Comparison of ENCODE assay signal across 8 cellular contexts in the genomic region with DNA sequence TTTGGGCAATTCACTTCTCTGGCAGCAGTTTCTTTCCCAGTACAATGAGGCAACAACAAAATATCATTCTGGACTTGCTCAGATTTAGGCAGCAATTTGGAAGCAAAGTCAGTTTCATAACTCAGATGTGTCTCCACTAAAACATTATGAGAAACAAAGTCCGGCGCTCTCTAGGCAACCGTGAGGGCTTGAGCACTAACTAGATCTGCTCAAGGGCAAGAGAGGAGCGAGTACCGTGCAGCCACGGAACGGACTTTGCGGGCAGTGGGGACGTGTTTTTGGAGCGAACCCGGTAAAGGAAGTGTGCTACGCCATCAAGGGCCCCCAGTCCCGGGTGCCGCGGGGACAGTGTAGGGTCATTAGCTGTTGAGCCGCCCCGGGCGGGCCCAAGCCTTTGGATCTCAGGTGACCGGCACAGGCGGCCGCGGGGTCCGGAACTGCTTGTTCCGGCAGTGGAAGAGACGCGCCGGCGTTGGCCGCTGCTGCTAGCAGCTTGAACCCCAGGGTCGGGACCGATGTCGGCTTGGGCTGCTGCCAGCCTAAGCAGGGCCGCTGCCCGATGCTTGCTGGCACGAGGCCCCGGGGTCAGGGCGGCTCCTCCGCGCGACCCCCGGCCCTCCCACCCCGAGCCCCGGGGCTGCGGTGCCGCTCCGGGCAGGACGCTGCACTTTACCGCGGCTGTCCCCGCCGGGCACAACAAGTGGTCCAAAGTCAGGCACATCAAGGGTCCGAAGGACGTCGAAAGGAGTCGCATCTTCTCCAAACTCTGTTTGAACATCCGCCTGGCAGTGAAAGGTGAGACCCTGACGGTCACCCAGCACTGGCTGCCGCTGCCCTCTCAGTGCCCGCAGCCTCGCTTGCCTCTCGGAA. TPM values are rescaled to one million over a fixed set of nuclear protein-coding genes. Genes with fewer than 3 reads are reported as not detected.
DNase-seq lines count a peak whose midpoint lies in the region; ATAC-seq and TF ChIP-seq lines count a peak whose summit lies in the region.

TACO1 (plus strand) TSS at position 327 of the 870 bp plus-strand sequence; CDS start at position 516, 189 bp downstream.

- TF ChIP-seq CTCF in C4-2B (conservative IDR thresholded peaks at IDR 0.05) (no peak), right lobe of liver (IDR thresholded peaks at IDR 0.05) (no peak)

- intact Hi-C loops in right lobe of liver (cut with DNase I): no loop called here

- DNase-seq in NCI-H774 (lab: John Stamatoyannopoulos, UW) (peak; percentile 84), right lobe of liver (peak; percentile 81 to 87 (median 87))
- peak; percentile 85 to 88 for DNase-seq in activated CD4-positive, alpha-beta T cell treated with anti-CD3 and anti-CD28 coated beads, Interleukin-2, amount 50 U/mL, for 48 hours
- DNase-seq in stimulated activated CD4-positive, alpha-beta T cell treated with anti-CD3 and anti-CD28 coated beads, Interleukin-4, amount 100 ng/mL, for 1 hour: peak; percentile 80

- ATAC-seq in GM19395 (IDR thresholded peaks at IDR 0.05; ENCODE audit: unreplicated experiment) (peak; percentile 84), HG03571 (IDR thresholded peaks at IDR 0.05; ENCODE audit: unreplicated experiment) (peak; percentile 94), right lobe of liver (peak; percentile 92 to 96 (median 94))

- H3K9ac ChIP-seq in duodenal mucosa (ENCODE audit: low read depth in 1 of 2, low read length in 2 of 2): peak within 1 kb of the TSS; percentile 90 to 93

- H3K27me3 ChIP-seq in duodenal mucosa (ENCODE audit: control insufficient read depth in 1 of 2, insufficient read depth in 2 of 2, low read length in 2 of 2): no peaks in the 10 kb centered on the region
- no peaks in the 10 kb centered on the region for H3K27me3 ChIP-seq in right lobe of liver

- H3K27ac ChIP-seq in C4-2B: peak within 1 kb of the TSS; percentile 93
- peak within 1 kb of the TSS; percentile 56 for H3K27ac ChIP-seq in duodenal mucosa (ENCODE audit: low read depth, low read length)
- H3K27ac ChIP-seq in right lobe of liver: peak within 1 kb of the TSS; percentile 86 to 93 (median 89)

- TF ChIP-seq POLR2A in right lobe of liver (IDR thresholded peaks at IDR 0.05): peak; percentile 60

- H3K4me3 ChIP-seq in duodenal mucosa (ENCODE audit: low read depth in 1 of 2, low read length in 2 of 2) (peak within 1 kb of the TSS; percentile 96 to 97), right lobe of liver (peak within 1 kb of the TSS; percentile 84 to 97 (median 97))

- H3K36me3 ChIP-seq in duodenal mucosa (ENCODE audit: control insufficient read depth in 1 of 2, insufficient read depth in 2 of 2, low read length in 2 of 2) (peaks cover 15 to 16% of the 10 kb centered on the region in 2 donors), right lobe of liver (peaks cover 0 to 14% (median 12%) of the 10 kb centered on the region in 4 donors)

- peaks cover 11 to 21% of the 10 kb centered on the region in 2 donors for H3K4me1 ChIP-seq in duodenal mucosa (ENCODE audit: control insufficient read depth in 1 of 2, insufficient read depth in 2 of 2, low read length in 2 of 2)
- H3K4me1 ChIP-seq in right lobe of liver: peaks cover 0 to 14% (median 3%) of the 10 kb centered on the region in 4 donors

- 0% methylated on average over 18 of the region's 61 CpGs for WGBS in right lobe of liver (ENCODE audit: insufficient coverage, low coverage, low lambda C conversion rate, missing lambda C conversion rate)

- no peaks in the 10 kb centered on the region for H3K9me3 ChIP-seq in duodenal mucosa (ENCODE audit: control insufficient read depth in 1 of 2, low read length in 2 of 2)
- no peaks in the 10 kb centered on the region for H3K9me3 ChIP-seq in right lobe of liver

RNA-seq across cellular contexts. Expression of gene TACO1, which starts in this region (rescaled TPM):
- 10 to 100 TPM; 30.6 to 46.7 (median 35.5) TPM for total RNA-seq in right lobe of liver

Comparison
In these comparisons a context has a peak if more than half of its experiments do, and no peak if none do; other contexts are left out.
1. Peak in every context shown above with its lines: DNase-seq, ATAC-seq, H3K4me3 ChIP-seq and H3K27ac ChIP-seq.